In genomic region chr1:207320105-207320504, GRCh38 we compare ENCODE assay signal across 8 cellular contexts. TPM values are rescaled to one million over a fixed set of nuclear protein-coding genes. Genes with fewer than 3 reads are reported as not detected.
DNase-seq lines count a peak whose midpoint lies in the region; ATAC-seq and TF ChIP-seq lines count a peak whose summit lies in the region.
"Not testable (repeated sequence)": the region's sequence is repeated elsewhere in the genome, so short reads cannot be mapped to it uniquely, and the experiment has no call there.

No MANE protein-coding gene starts in this region.

- not testable (repeated sequence) for H3K27ac Mint-ChIP-seq in H9; natural killer cell treated with Interleukin-12 subunit alpha and Interleukin-12 subunit beta and Interleukin-15 and Interleukin-18, amount 100 ng/mL, for 72 hours; stimulated activated effector memory CD8-positive, alpha-beta T cell treated with anti-CD3 and anti-CD28 coated beads, Interleukin-12 subunit alpha, Interleukin-12 subunit beta, amount 100 ng/mL, for 72 hours
- peak overlapping the region; percentile 89 for H3K27ac Mint-ChIP-seq in activated CD4-positive, alpha-beta T cell treated with anti-CD3 and anti-CD28 coated beads, Interleukin-2, amount 10 ng/mL, durations not matched to agents 24 days and 14 days
- H3K27ac Mint-ChIP-seq in activated T-helper 2 cell treated with anti-CD3 and anti-CD28 coated beads, Interferon-gamma antibody, Interleukin-2, Interleukin-4, amounts not matched to agents 10 μg/mL and 5 μg/mL and 100 μg/mL, durations not matched to agents 14 hours and 24 hours and 36 hours: peak overlapping the region; percentile 67
- peak overlapping the region; percentile 93 for H3K27ac Mint-ChIP-seq in MCF 10A (ENCODE audit: low read depth, unreplicated experiment)

- H4K8ac ChIP-seq in H9 (replicated peaks; ENCODE audit: insufficient read length, low read depth, low read length): not testable (repeated sequence)

- H3K4me2 ChIP-seq in H9 (ENCODE audit: insufficient read depth, insufficient read length, low read length): not testable (repeated sequence)

- not testable (repeated sequence) for H2AFZ ChIP-seq in H9 (ENCODE audit: low read length)

- H3K4ac ChIP-seq in H9 (ENCODE audit: low read depth, low read length): not testable (repeated sequence)

- H3K4me1 Mint-ChIP-seq in H9: peaks cover 24 to 29% of the 10 kb centered on the region in 2 experiments
- H3K4me1 Mint-ChIP-seq in activated CD4-positive, alpha-beta T cell treated with anti-CD3 and anti-CD28 coated beads, Interleukin-2, amount 10 ng/mL, durations not matched to agents 24 days and 14 days: peaks cover 32% of the 10 kb centered on the region
- peaks cover 30% of the 10 kb centered on the region for H3K4me1 Mint-ChIP-seq in activated T-helper 2 cell treated with anti-CD3 and anti-CD28 coated beads, Interferon-gamma antibody, Interleukin-2, Interleukin-4, amounts not matched to agents 10 μg/mL and 5 μg/mL and 100 μg/mL, durations not matched to agents 14 hours and 24 hours and 36 hours (ENCODE audit: low read depth)
- peaks cover 52% of the 10 kb centered on the region for H3K4me1 Mint-ChIP-seq in MCF 10A (ENCODE audit: insufficient read depth, unreplicated experiment)
- H3K4me1 Mint-ChIP-seq in natural killer cell treated with Interleukin-12 subunit alpha and Interleukin-12 subunit beta and Interleukin-15 and Interleukin-18, amount 100 ng/mL, for 72 hours (ENCODE audit: low read depth in 2 of 2): peaks cover 33 to 40% of the 10 kb centered on the region in 2 donors
- H3K4me1 Mint-ChIP-seq in stimulated activated effector memory CD8-positive, alpha-beta T cell treated with anti-CD3 and anti-CD28 coated beads, Interleukin-12 subunit alpha, Interleukin-12 subunit beta, amount 100 ng/mL, for 72 hours: peaks cover 20% of the 10 kb centered on the region

- not testable (repeated sequence) for H3K23me2 ChIP-seq in H9 (ENCODE audit: insufficient read length, low read depth, low read length, poor library complexity, severe bottlenecking)

- H3K27me3 Mint-ChIP-seq in H9 (ENCODE audit: low read depth); activated CD4-positive, alpha-beta T cell treated with anti-CD3 and anti-CD28 coated beads, Interleukin-2, amount 10 ng/mL, durations not matched to agents 24 days and 14 days; activated T-helper 2 cell treated with anti-CD3 and anti-CD28 coated beads, Interferon-gamma antibody, Interleukin-2, Interleukin-4, amounts not matched to agents 10 μg/mL and 5 μg/mL and 100 μg/mL, durations not matched to agents 14 hours and 24 hours and 36 hours (ENCODE audit: low read depth); MCF 10A (ENCODE audit: insufficient read depth, unreplicated experiment); natural killer cell treated with Interleukin-12 subunit alpha and Interleukin-12 subunit beta and Interleukin-15 and Interleukin-18, amount 100 ng/mL, for 72 hours: not testable (repeated sequence)

- not testable (repeated sequence) for H3T11ph ChIP-seq in H9 (ENCODE audit: low read length)

- H3K9me3 Mint-ChIP-seq in H9; activated CD4-positive, alpha-beta T cell treated with anti-CD3 and anti-CD28 coated beads, Interleukin-2, amount 10 ng/mL, durations not matched to agents 24 days and 14 days; activated T-helper 2 cell treated with anti-CD3 and anti-CD28 coated beads, Interferon-gamma antibody, Interleukin-2, Interleukin-4, amounts not matched to agents 10 μg/mL and 5 μg/mL and 100 μg/mL, durations not matched to agents 14 hours and 24 hours and 36 hours; MCF 10A (ENCODE audit: unreplicated experiment); natural killer cell treated with Interleukin-12 subunit alpha and Interleukin-12 subunit beta and Interleukin-15 and Interleukin-18, amount 100 ng/mL, for 72 hours; stimulated activated effector memory CD8-positive, alpha-beta T cell treated with anti-CD3 and anti-CD28 coated beads, Interleukin-12 subunit alpha, Interleukin-12 subunit beta, amount 100 ng/mL, for 72 hours: not testable (repeated sequence)

- H3K27me3 ChIP-seq in H9 (ENCODE audit: insufficient read depth, low read length); heart right ventricle; vagina: not testable (repeated sequence)

- H3K56ac ChIP-seq in H9 (ENCODE audit: insufficient read length, low read depth, low read length): not testable (repeated sequence)

- H3K79me2 ChIP-seq in H9 (ENCODE audit: insufficient read depth, low read length): not testable (repeated sequence)

- H3K4me3 Mint-ChIP-seq in H9: peak overlapping the region; percentile 41 to 71; a peak in 4 of 5 replicates
- peak overlapping the region; percentile 58 for H3K4me3 Mint-ChIP-seq in activated CD4-positive, alpha-beta T cell treated with anti-CD3 and anti-CD28 coated beads, Interleukin-2, amount 10 ng/mL, durations not matched to agents 24 days and 14 days
- H3K4me3 Mint-ChIP-seq in activated T-helper 2 cell treated with anti-CD3 and anti-CD28 coated beads, Interferon-gamma antibody, Interleukin-2, Interleukin-4, amounts not matched to agents 10 μg/mL and 5 μg/mL and 100 μg/mL, durations not matched to agents 14 hours and 24 hours and 36 hours (ENCODE audit: low read depth): peak overlapping the region; percentile 13
- H3K4me3 Mint-ChIP-seq in MCF 10A (ENCODE audit: unreplicated experiment): not testable (repeated sequence)
- peak overlapping the region; percentile 13 for H3K4me3 Mint-ChIP-seq in natural killer cell treated with Interleukin-12 subunit alpha and Interleukin-12 subunit beta and Interleukin-15 and Interleukin-18, amount 100 ng/mL, for 72 hours
- H3K4me3 Mint-ChIP-seq in stimulated activated effector memory CD8-positive, alpha-beta T cell treated with anti-CD3 and anti-CD28 coated beads, Interleukin-12 subunit alpha, Interleukin-12 subunit beta, amount 100 ng/mL, for 72 hours: peak overlapping the region; percentile 97

- H3K9ac ChIP-seq in H9 (ENCODE audit: extremely low read depth, insufficient read length, low read length): not testable (repeated sequence)

- not testable (repeated sequence) for H4K20me1 ChIP-seq in H9 (ENCODE audit: control insufficient read depth, insufficient read depth, insufficient read length)

- intact Hi-C loops in activated CD4-positive, alpha-beta T cell treated with anti-CD3 and anti-CD28 coated beads, Interleukin-2, amount 10 ng/mL, durations not matched to agents 24 days and 14 days (cut with micrococcal nuclease): loop anchor here (2.0 kb wide), 1 partner anchor 37 kb away; no protein-coding TSS in a partner anchor
- intact Hi-C loops in activated T-helper 2 cell treated with anti-CD3 and anti-CD28 coated beads, Interferon-gamma antibody, Interleukin-2, Interleukin-4, amounts not matched to agents 10 μg/mL and 5 μg/mL and 100 μg/mL, durations not matched to agents 14 hours and 24 hours and 36 hours (cut with micrococcal nuclease): loop anchor here (2.0 to 5.0 kb wide), 2 partner anchors 85 to 223 kb away; no protein-coding TSS in a partner anchor
- intact Hi-C loops in MCF 10A (cut with micrococcal nuclease) (loop anchor here (2.0 to 10.0 kb wide), 4 partner anchors 177 to 425 kb away; partner anchors contain the start of genes C1orf116, CR1 and IL24), heart right ventricle (cut with DNase I) (loop anchor here in 4 of 10 donors (2.0 to 10.0 kb wide), 4 partner anchors 115 to 238 kb away; partner anchors contain the start of gene C4BPB (in 2 of the 4))
- intact Hi-C loops in vagina (cut with DNase I): not testable (repeated sequence)

- H3K36me3 Mint-ChIP-seq in H9 (ENCODE audit: insufficient read depth in 1 of 3, low read depth in 3 of 3); natural killer cell treated with Interleukin-12 subunit alpha and Interleukin-12 subunit beta and Interleukin-15 and Interleukin-18, amount 100 ng/mL, for 72 hours: not testable (repeated sequence)
- peaks cover 25% of the 10 kb centered on the region for H3K36me3 Mint-ChIP-seq in activated CD4-positive, alpha-beta T cell treated with anti-CD3 and anti-CD28 coated beads, Interleukin-2, amount 10 ng/mL, durations not matched to agents 24 days and 14 days (ENCODE audit: low read depth)
- peaks cover 28% of the 10 kb centered on the region for H3K36me3 Mint-ChIP-seq in activated T-helper 2 cell treated with anti-CD3 and anti-CD28 coated beads, Interferon-gamma antibody, Interleukin-2, Interleukin-4, amounts not matched to agents 10 μg/mL and 5 μg/mL and 100 μg/mL, durations not matched to agents 14 hours and 24 hours and 36 hours (ENCODE audit: low read depth)
- H3K36me3 Mint-ChIP-seq in MCF 10A (ENCODE audit: insufficient read depth, unreplicated experiment): peaks cover 17% of the 10 kb centered on the region
- H3K36me3 Mint-ChIP-seq in stimulated activated effector memory CD8-positive, alpha-beta T cell treated with anti-CD3 and anti-CD28 coated beads, Interleukin-12 subunit alpha, Interleukin-12 subunit beta, amount 100 ng/mL, for 72 hours: peaks cover 31% of the 10 kb centered on the region

- BruUV-seq in MCF 10A (replicated peaks; lab: Mats Ljungman, UMichigan): not testable (repeated sequence)

- H2AK5ac ChIP-seq in H9 (ENCODE audit: insufficient read length, low read length): not testable (repeated sequence)

- TF ChIP-seq POLR2A in vagina (IDR thresholded peaks at IDR 0.05): not testable (repeated sequence)

- H4K91ac ChIP-seq in H9 (ENCODE audit: insufficient read length, low read depth, low read length): not testable (repeated sequence)

- H3K4me3 ChIP-seq in heart right ventricle, vagina: not testable (repeated sequence)

- not testable (repeated sequence) for H2BK20ac ChIP-seq in H9 (ENCODE audit: low read depth, low read length, poor library complexity, severe bottlenecking)

- not testable (repeated sequence) for H2BK12ac ChIP-seq in H9 (ENCODE audit: insufficient read length, low read depth, low read length)

- H3K9me3 ChIP-seq in H9 (ENCODE audit: control insufficient read depth, low read depth, low read length); heart right ventricle; vagina: not testable (repeated sequence)

- no CpG with 5 or more reads among the region's 1 CpG for WGBS in H9 (ENCODE audit: extremely low coverage, insufficient read length, low lambda C conversion rate)
- WGBS in heart right ventricle, 2 donors: 23 to 47% methylated on average over 1 of the region's 1 CpG

- H2BK5ac ChIP-seq in H9 (ENCODE audit: insufficient read length, low read length): not testable (repeated sequence)

- TF ChIP-seq CTCF in H9 (conservative IDR thresholded peaks at IDR 0.05); MCF 10A (IDR thresholded peaks at IDR 0.05; ENCODE audit: unreplicated experiment); heart right ventricle (IDR thresholded peaks at IDR 0.05); vagina (IDR thresholded peaks at IDR 0.05): not testable (repeated sequence)

- H2BK120ac ChIP-seq in H9 (ENCODE audit: low read depth, low read length, poor library complexity, severe bottlenecking): not testable (repeated sequence)

- not testable (repeated sequence) for H3K23ac ChIP-seq in H9 (ENCODE audit: insufficient read length, low read depth, low read length)

- not testable (repeated sequence) for H3K4me1 ChIP-seq in H9 (ENCODE audit: insufficient read depth, low read length)
- peaks cover 0 to 67% (median 30%) of the 10 kb centered on the region in 9 donors for H3K4me1 ChIP-seq in heart right ventricle
- peaks cover 44% of the 10 kb centered on the region for H3K4me1 ChIP-seq in vagina

- not testable (repeated sequence) for H3K18ac ChIP-seq in H9 (ENCODE audit: insufficient read length, low read depth, low read length)

- not testable (repeated sequence) for H4K5ac ChIP-seq in H9 (ENCODE audit: insufficient read length, low read depth, low read length)

- DNase-seq in H9; activated CD4-positive, alpha-beta T cell treated with anti-CD3 and anti-CD28 coated beads, Interleukin-2, amount 10 ng/mL, durations not matched to agents 24 days and 14 days; activated T-helper 2 cell treated with anti-CD3 and anti-CD28 coated beads, Interferon-gamma antibody, Interleukin-2, Interleukin-4, amounts not matched to agents 10 μg/mL and 5 μg/mL and 100 μg/mL, durations not matched to agents 14 hours and 24 hours and 36 hours (ENCODE audit: low spot score); MCF 10A (ENCODE audit: unreplicated experiment); heart right ventricle; natural killer cell treated with Interleukin-12 subunit alpha and Interleukin-12 subunit beta and Interleukin-15 and Interleukin-18, amount 100 ng/mL, for 72 hours (ENCODE audit: low spot score); stimulated activated effector memory CD8-positive, alpha-beta T cell treated with anti-CD3 and anti-CD28 coated beads, Interleukin-12 subunit alpha, Interleukin-12 subunit beta, amount 100 ng/mL, for 72 hours (ENCODE audit: low spot score in 2 of 2); vagina (ENCODE audit: extremely low spot score in 2 of 2): not testable (repeated sequence)

- H2BK15ac ChIP-seq in H9 (ENCODE audit: low read depth, low read length): not testable (repeated sequence)

- peaks cover 0 to 21% (median 5%) of the 10 kb centered on the region in 9 donors for H3K36me3 ChIP-seq in heart right ventricle
- peaks cover 0 to 15% of the 10 kb centered on the region in 2 donors for H3K36me3 ChIP-seq in vagina

- CTCF ChIA-PET in MCF 10A (lab: Yijun Ruan, JAX): interaction anchor here (0.6 to 3.8 kb wide), 9 partner anchors 8 to 179 kb away, joined by 3 to 18 read pairs (median 3); no protein-coding TSS in a partner anchor

- H3K27ac ChIP-seq in H9 (ENCODE audit: insufficient read length, low read depth, low read length): not testable (repeated sequence)
- H3K27ac ChIP-seq in heart right ventricle (peak overlapping the region in 7 of 10 donors; percentile 34 to 99 (median 96)), vagina (peak overlapping the region; percentile 94)

- H3K14ac ChIP-seq in H9 (ENCODE audit: insufficient read depth, low read length): not testable (repeated sequence)

- POLR2A ChIA-PET in MCF 10A (lab: Yijun Ruan, JAX): interaction anchor here (0.7 to 6.2 kb wide), 8 partner anchors 9 to 800 kb away, joined by 3 to 155 read pairs (median 18); no protein-coding TSS in a partner anchor

- not testable (repeated sequence) for H3K79me1 ChIP-seq in H9 (ENCODE audit: insufficient read depth, low read depth, low read length, poor library complexity, severe bottlenecking)

- not testable (repeated sequence) for ATAC-seq in heart right ventricle; natural killer cell treated with Interleukin-12 subunit alpha and Interleukin-12 subunit beta and Interleukin-15 and Interleukin-18, amount 100 ng/mL, for 72 hours; stimulated activated effector memory CD8-positive, alpha-beta T cell treated with anti-CD3 and anti-CD28 coated beads, Interleukin-12 subunit alpha, Interleukin-12 subunit beta, amount 100 ng/mL, for 72 hours

RNA-seq across cellular contexts. Expression of gene CD55, which starts 1.4 kb away (rescaled TPM):
- total RNA-seq in H9 (2021) (17.3 and 18.3 TPM in 2 replicates), MCF 10A (2022) (159 and 213 TPM in 2 replicates), heart right ventricle (100 to 1,000 TPM in 3 of 10 donors, 10 to 100 TPM in 7; 69.5 to 132 (median 81.4) TPM), vagina (106 TPM)
- 133 and 142 TPM in 2 replicates for total RNA-seq in activated CD4-positive, alpha-beta T cell treated with anti-CD3 and anti-CD28 coated beads, Interleukin-2, amount 10 ng/mL, durations not matched to agents 24 days and 14 days
- 132 and 135 TPM in 2 replicates for total RNA-seq in activated T-helper 2 cell treated with anti-CD3 and anti-CD28 coated beads, Interferon-gamma antibody, Interleukin-2, Interleukin-4, amounts not matched to agents 10 μg/mL and 5 μg/mL and 100 μg/mL, durations not matched to agents 14 hours and 24 hours and 36 hours
- polyA plus RNA-seq in heart right ventricle: 10 to 100 TPM; 25.3 to 90.6 TPM
- 10 to 100 TPM; 41.5 to 84.0 TPM for total RNA-seq in natural killer cell treated with Interleukin-12 subunit alpha and Interleukin-12 subunit beta and Interleukin-15 and Interleukin-18, amount 100 ng/mL, for 72 hours
